In the genomic region with DNA sequence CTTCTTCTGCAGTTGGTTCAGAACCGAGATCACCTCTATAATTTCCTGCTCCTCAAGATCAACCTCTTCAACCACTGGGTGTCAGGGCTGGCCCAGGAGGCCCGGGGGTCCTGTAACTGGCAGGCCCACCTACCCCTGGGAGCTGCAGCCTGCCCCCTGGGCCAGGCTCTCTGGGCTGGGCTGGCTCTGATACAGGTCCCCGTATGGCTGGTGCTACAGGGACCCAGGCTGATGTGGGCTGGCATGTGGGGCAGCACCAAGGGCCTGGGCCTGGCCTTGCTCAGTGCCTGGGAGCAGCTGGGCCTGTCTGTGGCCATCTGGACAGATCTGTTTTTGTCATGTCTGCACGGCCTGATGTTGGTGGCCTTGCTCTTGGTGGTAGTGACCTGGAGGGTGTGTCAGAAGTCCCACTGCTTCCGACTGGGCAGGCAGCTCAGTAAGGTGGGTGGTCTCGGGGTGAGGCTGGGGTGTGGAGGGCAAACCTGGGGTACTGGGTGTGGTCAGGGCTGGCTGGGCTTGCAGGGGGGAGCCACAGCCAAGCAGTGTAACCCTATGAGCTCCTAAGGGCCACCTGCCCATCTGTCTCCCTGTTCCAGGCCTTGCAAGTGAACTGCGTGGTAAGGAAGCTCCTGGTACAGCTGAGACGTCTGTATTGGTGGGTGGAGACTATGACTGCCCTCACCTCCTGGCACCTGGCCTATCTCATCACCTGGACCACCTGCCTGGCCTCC, we compare ENCODE assay signal across 19 cellular contexts. TPM values are rescaled to one million over a fixed set of nuclear protein-coding genes. Genes with fewer than 3 reads are reported as not detected.
"Had no signal": no experiment of that assay in that cellular context is flagged by ENCODE, and none has a peak within 500 bp of the region (broad histone marks: within the 10 kb centered on the region; RNA-seq: fewer than 3 reads in every experiment).

No MANE protein-coding gene starts in this region.

- H3K4me3 Mint-ChIP-seq: activated CD4-positive, alpha-beta memory T cell treated with anti-CD3 and anti-CD28 coated beads for 36 hours; activated CD4-positive, alpha-beta T cell treated with anti-CD3 and anti-CD28 coated beads for 36 hours; activated naive CD8-positive, alpha-beta T cell treated with anti-CD3 and anti-CD28 coated beads for 36 hours; effector memory CD8-positive, alpha-beta T cell; natural killer cell; T-helper 2 cell treated with Interferon-gamma antibody and Interleukin-4, amounts not matched to agents 5 μg/mL and 100 μg/mL, for 36 hours; WTC11 had no signal

- H3K79me2 ChIP-seq: hepatocyte had no signal

- H3K27ac ChIP-seq: cardiac muscle cell, foreskin keratinocyte, hepatocyte, spleen, tibial artery had no signal

- H3K4me1 Mint-ChIP-seq: activated CD4-positive, alpha-beta T cell treated with anti-CD3 and anti-CD28 coated beads for 36 hours; activated naive CD8-positive, alpha-beta T cell treated with anti-CD3 and anti-CD28 coated beads for 36 hours; natural killer cell had no signal

- H3K4me3 ChIP-seq: cardiac muscle cell, hepatocyte, lung, spleen, tibial artery had no signal

- H3K36me3 Mint-ChIP-seq: activated CD4-positive, alpha-beta memory T cell treated with anti-CD3 and anti-CD28 coated beads for 36 hours; activated naive CD8-positive, alpha-beta T cell treated with anti-CD3 and anti-CD28 coated beads for 36 hours; natural killer cell; WTC11 had no signal

- DNase-seq: activated CD4-positive, alpha-beta memory T cell treated with anti-CD3 and anti-CD28 coated beads for 36 hours; activated CD4-positive, alpha-beta T cell treated with anti-CD3 and anti-CD28 coated beads for 36 hours; activated naive CD8-positive, alpha-beta T cell treated with anti-CD3 and anti-CD28 coated beads for 36 hours; activated T-cell treated with anti-CD3 and anti-CD28 coated beads for 4 hours; effector memory CD8-positive, alpha-beta T cell; foreskin keratinocyte; natural killer cell; spleen; stimulated activated naive CD4-positive, alpha-beta T cell treated with Interleukin-2 at 50 U/mL for 16 hours; tibial artery had no signal

- H3K27ac Mint-ChIP-seq: activated CD4-positive, alpha-beta memory T cell treated with anti-CD3 and anti-CD28 coated beads for 36 hours; activated CD4-positive, alpha-beta T cell treated with anti-CD3 and anti-CD28 coated beads for 36 hours; activated naive CD8-positive, alpha-beta T cell treated with anti-CD3 and anti-CD28 coated beads for 36 hours; effector memory CD8-positive, alpha-beta T cell; natural killer cell; T-helper 2 cell treated with Interferon-gamma antibody and Interleukin-4, amounts not matched to agents 5 μg/mL and 100 μg/mL, for 36 hours; WTC11 had no signal

- H3K27me3 ChIP-seq: cardiac muscle cell, hepatocyte, spleen, tibial artery had no signal

- H3K36me3 ChIP-seq: cardiac muscle cell, spleen, tibial artery had no signal

- H3K27me3 Mint-ChIP-seq: activated CD4-positive, alpha-beta memory T cell treated with anti-CD3 and anti-CD28 coated beads for 36 hours had no signal

- ATAC-seq: activated CD4-positive, alpha-beta T cell treated with anti-CD3 and anti-CD28 coated beads for 36 hours; effector memory CD8-positive, alpha-beta T cell; foreskin keratinocyte; natural killer cell had no signal

- H3K4me2 ChIP-seq: hepatocyte had no signal

- H2AFZ ChIP-seq: hepatocyte had no signal

- H3K9me3 ChIP-seq: spleen, tibial artery had no signal

- H3K9me3 Mint-ChIP-seq: activated CD4-positive, alpha-beta memory T cell treated with anti-CD3 and anti-CD28 coated beads for 36 hours; activated naive CD8-positive, alpha-beta T cell treated with anti-CD3 and anti-CD28 coated beads for 36 hours; effector memory CD8-positive, alpha-beta T cell; natural killer cell; T-helper 2 cell treated with Interferon-gamma antibody and Interleukin-4, amounts not matched to agents 5 μg/mL and 100 μg/mL, for 36 hours; WTC11 had no signal

- H3K4me1 ChIP-seq: foreskin keratinocyte had no signal

RNA-seq across cellular contexts. Expression of a gene that starts 4.2 kb away (rescaled TPM):
- total RNA-seq: activated CD4-positive, alpha-beta memory T cell treated with anti-CD3 and anti-CD28 coated beads for 36 hours; activated CD4-positive, alpha-beta T cell treated with anti-CD3 and anti-CD28 coated beads for 36 hours; activated naive CD8-positive, alpha-beta T cell treated with anti-CD3 and anti-CD28 coated beads for 36 hours; cardiac muscle cell; dermis microvascular lymphatic vessel endothelial cell; fibroblast of lung; foreskin keratinocyte; left lobe of liver; natural killer cell; renal cortical epithelial cell; spleen had no signal
- polyA plus RNA-seq: cardiac muscle cell, fibroblast of lung, foreskin keratinocyte, spleen had no signal
